Comparison of ENCODE assay signal across 9 cellular contexts in the genomic region with DNA sequence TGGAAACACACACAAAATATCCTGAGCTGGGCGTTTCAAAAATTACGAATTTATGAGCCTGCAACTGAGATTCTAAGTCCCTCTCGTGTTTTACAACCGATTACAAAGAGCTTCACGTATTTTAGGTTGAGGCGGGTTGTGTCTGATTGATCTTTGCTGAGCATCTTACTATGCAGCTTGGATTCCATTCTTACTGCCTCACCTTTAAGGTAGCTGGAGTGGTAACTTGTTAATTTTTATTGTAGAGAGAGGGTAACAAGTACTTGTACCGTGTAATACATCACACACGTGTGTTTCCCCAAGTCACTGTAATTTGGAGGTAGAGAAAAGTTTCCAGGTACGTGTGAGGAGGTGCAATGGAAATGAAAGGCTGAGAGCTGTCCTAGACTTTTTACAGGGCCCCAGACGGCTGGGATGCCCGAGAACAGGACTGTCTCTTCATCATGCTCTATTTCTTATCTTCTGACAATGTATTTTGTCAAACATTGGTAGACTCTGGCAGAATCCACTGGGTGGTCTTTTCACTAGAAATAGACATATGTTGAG.
DNase-seq lines count a peak whose midpoint lies in the region; ATAC-seq, FAIRE-seq and TF ChIP-seq lines count a peak whose summit lies in the region.
"Had no signal": no experiment of that assay in that cellular context is flagged by ENCODE, and none has a peak within 500 bp of the region (broad histone marks: within the 10 kb centered on the region; RNA-seq: fewer than 3 reads in every experiment).

No MANE protein-coding gene starts in this region.

- H3F3A ChIP-seq in MM.1S (ENCODE audit: insufficient read depth, low read length) = 0 out of 2 replicates have a peak, but pooled peaks cover 3% of the 10 kb centered on the region

- H3K27ac ChIP-seq in MM.1S (ENCODE audit: low read length) (no peak overlapping the region), H1 (ENCODE audit: low read depth, low read length) (peak overlapping the region; percentile 77; the same call in 1 of the 2 replicates)

- 1% methylated on average over 11 of the region's 11 CpGs; no CpG with 5 or more reads in 1 of the 2 experiments for WGBS in H1 (ENCODE audit: extremely low coverage in 1 of 2, insufficient coverage in 1 of 2, insufficient read length in 1 of 2, insufficient replicate concordance in 2 of 2, low coverage in 1 of 2, low lambda C conversion rate in 2 of 2, missing lambda C conversion rate in 1 of 2), 2 experiments

- POLR2A ChIA-PET in H1 (lab: Charles Lee; ENCODE audit: partially characterized antibody) = interaction anchor here (0.8 to 1.9 kb wide), 8 partner anchors 9 to 113 kb away, joined by 3 to 7 read pairs (median 3); no protein-coding TSS in a partner anchor

- H3K79me1 ChIP-seq in H1 (ENCODE audit: low read depth, low read length) = no peaks in the 10 kb centered on the region

- no peak overlapping the region for H2AK5ac ChIP-seq in H1 (ENCODE audit: low read depth, low read length)

- H3K18ac ChIP-seq in H1 (ENCODE audit: extremely low read depth, low read length) = peak overlapping the region; percentile 53

- no peak overlapping the region for H2BK12ac ChIP-seq in H1 (ENCODE audit: low read depth, low read length)

- H3K4me1 ChIP-seq in MM.1S (ENCODE audit: low read length) (no peaks in the 10 kb centered on the region), H1 (replicated peaks in 1 of 4; ENCODE audit: control insufficient read depth in 3 of 4, insufficient read depth in 4 of 4, low read length in 3 of 4) (peaks cover 5 to 17% (median 10%) of the 10 kb centered on the region in 4 experiments)

- H3K56ac ChIP-seq in H1 (replicated peaks; ENCODE audit: insufficient read length, low read depth, low read length) = peak overlapping the region; percentile 33

- H3K27me3 ChIP-seq in MM.1S (replicated peaks; ENCODE audit: insufficient read depth, low read length) (no peaks in the 10 kb centered on the region), H1 (replicated peaks in 1 of 4; ENCODE audit: control insufficient read depth in 3 of 4, extremely low read depth in 1 of 4, insufficient read depth in 3 of 4, low read length in 3 of 4) (peaks cover 2 to 21% (median 13%) of the 10 kb centered on the region in 4 experiments; a peak in 6 of 7 replicates)

- no peaks in the 10 kb centered on the region for H3K27me3 Mint-ChIP-seq in osteocyte (ENCODE audit: unreplicated experiment)

- no peak overlapping the region for H3K14ac ChIP-seq in H1 (ENCODE audit: insufficient read length)

- peak overlapping the region; percentile 48 for H2BK120ac ChIP-seq in H1 (replicated peaks; ENCODE audit: low read depth, low read length)

- TF ChIP-seq POLR2A in H1 (IDR thresholded peaks at IDR 0.05; ENCODE audit: control extremely low read depth in 1 of 2, low read depth in 2 of 2, low read length in 2 of 2) = no peak

- peak; percentile 78 for FAIRE-seq in H1 (lab: Jason Lieb, UNC)

- peak; percentile 52 for DNase-seq in ELF-1 (ENCODE audit: low read depth, low spot score)
- DNase-seq in MM.1S = no peak
- DNase-seq in H1 (ENCODE audit: low read depth in 1 of 2, low spot score in 2 of 2) = no peak
- no peak for DNase-seq in osteocyte (ENCODE audit: extremely low spot score, unreplicated experiment)
- DNase-seq in stimulated activated effector memory CD8-positive, alpha-beta T cell treated with anti-CD3 and anti-CD28 coated beads, Interleukin-12 subunit alpha, Interleukin-12 subunit beta, amount 100 ng/mL, for 72 hours (ENCODE audit: low spot score in 2 of 2) = no peak
- DNase-seq in C1 segment of cervical spinal cord (lab: John Stamatoyannopoulos, UW) = no peak
- DNase-seq: NCI-H2227 treated with DMSO at 0.1 percent for 48 hours had no signal

- H3K9ac ChIP-seq in MM.1S (ENCODE audit: low read length) = peak overlapping the region; percentile 43; the same call in 1 of the 2 replicates
- H3K9ac ChIP-seq in H1 (replicated peaks in 1 of 4; ENCODE audit: extremely low read depth in 1 of 4, low read depth in 3 of 4, low read length in 3 of 4) = peak overlapping the region; percentile 34 to 64 (median 58)

- H4K91ac ChIP-seq in H1 (replicated peaks; ENCODE audit: insufficient read length, low read length) = peak overlapping the region; percentile 1

- CTCF ChIA-PET in H1 (lab: Charles Lee; ENCODE audit: partially characterized antibody) = interaction anchor here (0.8 kb wide), 1 partner anchor 9 kb away, joined by 3 read pairs; no protein-coding TSS in a partner anchor

- peak overlapping the region; percentile 62; the same call in 1 of the 2 replicates for H2AFZ ChIP-seq in MM.1S (ENCODE audit: low read length)
- no peak overlapping the region for H2AFZ ChIP-seq in H1 (ENCODE audit: low read length)

- H3K79me2 ChIP-seq in MM.1S (ENCODE audit: low read length) (no peaks in the 10 kb centered on the region), H1 (ENCODE audit: control insufficient read depth in 1 of 2, insufficient read depth in 2 of 2, low read length in 2 of 2) (peaks cover 0 to 55% of the 10 kb centered on the region in 2 experiments; a peak in 2 of 4 replicates)

- H2BK20ac ChIP-seq in H1 (ENCODE audit: low read length) = 0 out of 2 replicates have a peak overlapping the region, but pooled peaks have one; percentile 34

- TF ChIP-seq EP300 in H1 (IDR thresholded peaks at IDR 0.05; ENCODE audit: borderline replicate concordance in 1 of 2, low read depth in 2 of 2, low read length in 2 of 2) = no peak

- no peaks in the 10 kb centered on the region for H3K9me2 ChIP-seq in MM.1S (replicated peaks; ENCODE audit: insufficient read depth, low read length)

- H3K36me3 ChIP-seq in MM.1S (replicated peaks; ENCODE audit: insufficient read depth, low read length) (no peaks in the 10 kb centered on the region), H1 (ENCODE audit: control insufficient read depth in 2 of 4, insufficient read depth in 4 of 4, low read length in 3 of 4) (no peaks in the 10 kb centered on the region)

- TF ChIP-seq RAD21 in H1 (IDR thresholded peaks at IDR 0.05 in 1 of 2, conservative IDR thresholded peaks at IDR 0.05 in 1 of 2; ENCODE audit: low read depth in 2 of 2, low read length in 2 of 2) = no peak

- H3K4me2 ChIP-seq in MM.1S (ENCODE audit: low read depth, low read length) = peak overlapping the region; percentile 84; the same call in 1 of the 2 replicates
- peak overlapping the region; percentile 81 to 83 for H3K4me2 ChIP-seq in H1 (ENCODE audit: insufficient read depth in 1 of 2, low read depth in 2 of 2, low read length in 2 of 2)

- ATAC-seq in stimulated activated effector memory CD8-positive, alpha-beta T cell treated with anti-CD3 and anti-CD28 coated beads, Interleukin-12 subunit alpha, Interleukin-12 subunit beta, amount 100 ng/mL, for 72 hours = no peak
- ATAC-seq in GM21576 (IDR thresholded peaks at IDR 0.05; ENCODE audit: unreplicated experiment) (no peak), HG03442 (IDR thresholded peaks at IDR 0.05; ENCODE audit: unreplicated experiment) (no peak)

- no peaks in the 10 kb centered on the region for H3K9me3 Mint-ChIP-seq in osteocyte (ENCODE audit: unreplicated experiment)
- no peaks in the 10 kb centered on the region for H3K9me3 Mint-ChIP-seq in stimulated activated effector memory CD8-positive, alpha-beta T cell treated with anti-CD3 and anti-CD28 coated beads, Interleukin-12 subunit alpha, Interleukin-12 subunit beta, amount 100 ng/mL, for 72 hours

- peaks cover 3% of the 10 kb centered on the region for H3K36me3 Mint-ChIP-seq in osteocyte (ENCODE audit: unreplicated experiment)
- no peaks in the 10 kb centered on the region for H3K36me3 Mint-ChIP-seq in stimulated activated effector memory CD8-positive, alpha-beta T cell treated with anti-CD3 and anti-CD28 coated beads, Interleukin-12 subunit alpha, Interleukin-12 subunit beta, amount 100 ng/mL, for 72 hours

- H2BK15ac ChIP-seq in H1 (ENCODE audit: low read length) = no peak overlapping the region

- H3K27ac Mint-ChIP-seq in osteocyte (ENCODE audit: unreplicated experiment) = peak overlapping the region; percentile 91
- no peak overlapping the region for H3K27ac Mint-ChIP-seq in stimulated activated effector memory CD8-positive, alpha-beta T cell treated with anti-CD3 and anti-CD28 coated beads, Interleukin-12 subunit alpha, Interleukin-12 subunit beta, amount 100 ng/mL, for 72 hours

- H3K4ac ChIP-seq in H1 (replicated peaks; ENCODE audit: insufficient read length, low read depth, low read length) = no peak overlapping the region

- H3K4me3 ChIP-seq in MM.1S (ENCODE audit: low read length) = peak overlapping the region; percentile 74
- H3K4me3 ChIP-seq in H1 (ENCODE audit: extremely low read depth in 1 of 4, insufficient read depth in 2 of 4, low read depth in 3 of 4, low read length in 4 of 4) = peak overlapping the region; percentile 76 to 93 (median 84)

- peaks cover 20% of the 10 kb centered on the region for H3K4me1 Mint-ChIP-seq in osteocyte (ENCODE audit: unreplicated experiment)
- peaks cover 11% of the 10 kb centered on the region for H3K4me1 Mint-ChIP-seq in stimulated activated effector memory CD8-positive, alpha-beta T cell treated with anti-CD3 and anti-CD28 coated beads, Interleukin-12 subunit alpha, Interleukin-12 subunit beta, amount 100 ng/mL, for 72 hours

- H2BK5ac ChIP-seq in H1 (ENCODE audit: low read depth, low read length) = no peak overlapping the region; the same call in 1 of the 2 replicates

- H3K9me3 ChIP-seq in MM.1S (replicated peaks; ENCODE audit: insufficient read depth, low read length) = no peaks in the 10 kb centered on the region
- H3K9me3 ChIP-seq in H1 (ENCODE audit: insufficient read depth in 2 of 2, low read depth in 1 of 2, low read length in 1 of 2) = no peaks in the 10 kb centered on the region

- H4K8ac ChIP-seq in H1 (ENCODE audit: extremely low read depth, insufficient read depth, low read length) = no peak overlapping the region

- H3K23ac ChIP-seq in H1 (ENCODE audit: insufficient read length) = no peak overlapping the region

- no peaks in the 10 kb centered on the region for H4K20me1 ChIP-seq in MM.1S (ENCODE audit: insufficient read depth, low read length)
- no peaks in the 10 kb centered on the region for H4K20me1 ChIP-seq in H1 (replicated peaks in 1 of 2; ENCODE audit: control insufficient read depth in 1 of 2, insufficient read depth in 2 of 2, low read length in 2 of 2)

- H3K23me2 ChIP-seq in H1 (ENCODE audit: low read depth, low read length) = peaks cover 13% of the 10 kb centered on the region

- peak overlapping the region; percentile 13 for H4K5ac ChIP-seq in H1 (ENCODE audit: insufficient read length, low read depth, low read length)

- peak overlapping the region; percentile 98 for H3K4me3 Mint-ChIP-seq in osteocyte (ENCODE audit: unreplicated experiment)
- no peak overlapping the region for H3K4me3 Mint-ChIP-seq in stimulated activated effector memory CD8-positive, alpha-beta T cell treated with anti-CD3 and anti-CD28 coated beads, Interleukin-12 subunit alpha, Interleukin-12 subunit beta, amount 100 ng/mL, for 72 hours

- TF ChIP-seq CTCF in MM.1S (IDR thresholded peaks at IDR 0.05; ENCODE audit: low read length) (no peak), H1 (IDR thresholded peaks at IDR 0.05; ENCODE audit: control extremely low read depth in 1 of 3, insufficient read depth in 1 of 3, low read depth in 1 of 3, low read length in 3 of 3) (no peak), osteocyte (IDR thresholded peaks at IDR 0.05) (no peak)

TF ChIP-seq in H1, 55 proteins besides CTCF, POLR2A, EP300 and RAD21 (continues in another document):
- TF ChIP-seq EZH2 (IDR thresholded peaks at IDR 0.05; ENCODE audit: low read depth, low read length, severe bottlenecking) (no peak), CHD2 (IDR thresholded peaks at IDR 0.05; ENCODE audit: low read length) (no peak)
